Comparison of ENCODE assay signal across 7 cellular contexts in the genomic region with DNA sequence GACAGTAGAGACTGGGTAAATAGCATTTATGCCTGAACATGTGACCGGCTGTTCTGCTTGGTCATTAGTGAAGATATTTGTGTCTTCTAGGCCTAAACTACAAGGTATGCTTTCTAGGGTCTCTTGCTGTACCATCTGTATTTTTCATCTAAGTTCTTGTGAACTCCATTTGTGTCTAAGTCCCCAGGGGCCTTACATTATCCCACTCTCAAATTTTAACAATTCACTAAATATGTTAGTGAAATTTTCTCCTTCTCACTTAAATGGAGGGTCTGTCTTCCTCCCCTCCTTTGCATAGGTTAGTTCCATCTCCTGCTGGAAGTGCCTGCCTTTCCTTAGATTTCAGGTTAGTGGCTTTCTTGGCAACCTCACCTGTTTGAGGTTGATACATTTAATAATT.
"Had no signal": no experiment of that assay in that cellular context is flagged by ENCODE, and none has a peak within 500 bp of the region (broad histone marks: within the 10 kb centered on the region; RNA-seq: fewer than 3 reads in every experiment).

No MANE protein-coding gene starts in this region.

- ATAC-seq: HepG2 had no signal

- DNase-seq: GOT3, H7, HCEC 1CT, KG1 had no signal

- FAIRE-seq: HepG2 had no signal

- H3K4me3 Mint-ChIP-seq: IgD-negative memory B cell had no signal

- H3K27ac ChIP-seq: HL-60 had no signal

- H3K27ac Mint-ChIP-seq: IgD-negative memory B cell had no signal
